16 cellular contexts compared by ENCODE assay signal in the genomic region with DNA sequence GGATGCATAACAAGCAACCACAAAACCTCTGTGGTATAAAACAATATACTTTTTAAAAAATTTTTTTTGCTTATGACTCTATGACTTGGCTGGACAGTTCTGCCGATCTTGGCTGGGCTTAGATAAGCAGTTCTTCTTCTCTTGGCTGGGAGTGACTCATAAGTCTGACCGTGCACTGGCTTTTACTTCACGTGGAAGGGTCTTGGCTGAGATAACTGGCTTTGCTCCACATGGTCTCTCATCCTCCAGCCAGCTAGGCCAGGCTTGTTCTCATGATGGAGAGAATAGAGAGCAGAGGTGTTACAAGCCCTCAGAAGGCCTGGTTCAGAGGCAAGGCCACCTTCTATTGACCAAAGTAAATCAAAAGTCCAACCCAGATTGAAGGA.
A peak's percentile ranks its signal among the peaks of the same experiment; 100 is the strongest.
DNase-seq lines count a peak whose midpoint lies in the region; TF ChIP-seq lines count a peak whose summit lies in the region.
"Had no signal": no experiment of that assay in that cellular context is flagged by ENCODE, and none has a peak within 500 bp of the region (broad histone marks: within the 10 kb centered on the region; RNA-seq: fewer than 3 reads in every experiment).

No MANE protein-coding gene starts in this region.

- no peak overlapping the region for H3K9ac ChIP-seq in Karpas-422 (ENCODE audit: low read length)

- peak overlapping the region; percentile 69 for H3K27ac Mint-ChIP-seq in chondrocyte (ENCODE audit: unreplicated experiment)
- H3K27ac Mint-ChIP-seq in CD8-positive, alpha-beta memory T cell, result no peak overlapping the region
- no peak overlapping the region for H3K27ac Mint-ChIP-seq in activated T-helper 2 cell treated with anti-CD3 and anti-CD28 coated beads, Interferon-gamma antibody, Interleukin-2, Interleukin-4, amounts not matched to agents 10 μg/mL and 5 μg/mL and 100 μg/mL, durations not matched to agents 14 hours and 24 hours and 36 hours
- H3K27ac Mint-ChIP-seq: activated CD8-positive, alpha-beta T cell treated with anti-CD3 and anti-CD28 coated beads for 36 hours; effector memory CD8-positive, alpha-beta T cell had no signal

- peaks cover 13% of the 10 kb centered on the region for H3K9me3 Mint-ChIP-seq in chondrocyte (ENCODE audit: low read depth)
- H3K9me3 Mint-ChIP-seq in CD8-positive, alpha-beta memory T cell, result no peaks in the 10 kb centered on the region
- H3K9me3 Mint-ChIP-seq in activated T-helper 2 cell treated with anti-CD3 and anti-CD28 coated beads, Interferon-gamma antibody, Interleukin-2, Interleukin-4, amounts not matched to agents 10 μg/mL and 5 μg/mL and 100 μg/mL, durations not matched to agents 14 hours and 24 hours and 36 hours, result no peaks in the 10 kb centered on the region
- H3K9me3 Mint-ChIP-seq: activated CD8-positive, alpha-beta T cell treated with anti-CD3 and anti-CD28 coated beads for 36 hours; effector memory CD8-positive, alpha-beta T cell had no signal

- TF ChIP-seq CTCF in AG10803 (conservative IDR thresholded peaks at IDR 0.05; ENCODE audit: low read length), result no peak
- TF ChIP-seq CTCF in chondrocyte (IDR thresholded peaks at IDR 0.05), result no peak
- TF ChIP-seq CTCF in GM20000 (IDR thresholded peaks at IDR 0.05; ENCODE audit: extremely low read depth, missing control alignments), result no peak

- no peaks in the 10 kb centered on the region for H3K79me2 ChIP-seq in Karpas-422 (ENCODE audit: low read length)

- 0 out of 2 replicates have a peak overlapping the region, but pooled peaks have one; percentile 46 for H2AFZ ChIP-seq in Karpas-422 (ENCODE audit: low read length)

- no peak overlapping the region for H3K4me3 Mint-ChIP-seq in chondrocyte (ENCODE audit: unreplicated experiment)
- H3K4me3 Mint-ChIP-seq in CD8-positive, alpha-beta memory T cell, result no peak overlapping the region
- no peak overlapping the region for H3K4me3 Mint-ChIP-seq in activated T-helper 2 cell treated with anti-CD3 and anti-CD28 coated beads, Interferon-gamma antibody, Interleukin-2, Interleukin-4, amounts not matched to agents 10 μg/mL and 5 μg/mL and 100 μg/mL, durations not matched to agents 14 hours and 24 hours and 36 hours (ENCODE audit: low read depth)
- H3K4me3 Mint-ChIP-seq: activated CD8-positive, alpha-beta T cell treated with anti-CD3 and anti-CD28 coated beads for 36 hours; effector memory CD8-positive, alpha-beta T cell had no signal

- no peaks in the 10 kb centered on the region for H3K27me3 ChIP-seq in Karpas-422 (ENCODE audit: low read length)
- no peaks in the 10 kb centered on the region for H3K27me3 ChIP-seq in CD8-positive, alpha-beta memory T cell (ENCODE audit: insufficient read depth, low read length, poor library complexity, severe bottlenecking)
- H3K27me3 ChIP-seq: body of pancreas had no signal

- CTCF ChIA-PET in CD8-positive, alpha-beta memory T cell (lab: Charles Lee), result no interaction called here

- peaks cover 15% of the 10 kb centered on the region for H3K4me1 ChIP-seq in Karpas-422 (ENCODE audit: low read length)
- no peaks in the 10 kb centered on the region for H3K4me1 ChIP-seq in CD8-positive, alpha-beta memory T cell (ENCODE audit: insufficient read depth, low read length)
- H3K4me1 ChIP-seq: body of pancreas had no signal

- H3K27ac ChIP-seq in Karpas-422 (ENCODE audit: low read length), result no peak overlapping the region
- no peak overlapping the region for H3K27ac ChIP-seq in CD8-positive, alpha-beta memory T cell (ENCODE audit: low read depth, low read length)
- H3K27ac ChIP-seq: body of pancreas, SK-N-MC, thoracic aorta had no signal

- no peaks in the 10 kb centered on the region for H3K36me3 ChIP-seq in Karpas-422 (ENCODE audit: insufficient read depth, low read length)
- no peaks in the 10 kb centered on the region for H3K36me3 ChIP-seq in CD8-positive, alpha-beta memory T cell (ENCODE audit: insufficient read depth, low read length)
- H3K36me3 ChIP-seq: thoracic aorta had no signal

- H3K4me3 ChIP-seq in AG10803 (ENCODE audit: low read length) (no peak overlapping the region), Karpas-422 (ENCODE audit: low read length) (no peak overlapping the region)
- no peak overlapping the region for H3K4me3 ChIP-seq in CD8-positive, alpha-beta memory T cell (ENCODE audit: low read length)
- H3K4me3 ChIP-seq: body of pancreas, SK-N-MC, thoracic aorta had no signal

- H3K4me1 Mint-ChIP-seq in chondrocyte (ENCODE audit: low read depth), result peaks cover 44% of the 10 kb centered on the region
- no peaks in the 10 kb centered on the region for H3K4me1 Mint-ChIP-seq in CD8-positive, alpha-beta memory T cell
- H3K4me1 Mint-ChIP-seq in activated T-helper 2 cell treated with anti-CD3 and anti-CD28 coated beads, Interferon-gamma antibody, Interleukin-2, Interleukin-4, amounts not matched to agents 10 μg/mL and 5 μg/mL and 100 μg/mL, durations not matched to agents 14 hours and 24 hours and 36 hours (ENCODE audit: low read depth), result peaks cover 6% of the 10 kb centered on the region

- intact Hi-C loops in activated T-helper 2 cell treated with anti-CD3 and anti-CD28 coated beads, Interferon-gamma antibody, Interleukin-2, Interleukin-4, amounts not matched to agents 10 μg/mL and 5 μg/mL and 100 μg/mL, durations not matched to agents 14 hours and 24 hours and 36 hours (cut with micrococcal nuclease), result no loop called here

- H3K9me3 ChIP-seq in Karpas-422 (ENCODE audit: low read length), result no peaks in the 10 kb centered on the region
- H3K9me3 ChIP-seq in CD8-positive, alpha-beta memory T cell (ENCODE audit: low read length), result no peaks in the 10 kb centered on the region
- H3K9me3 ChIP-seq: body of pancreas, thoracic aorta had no signal

- peaks cover 3% of the 10 kb centered on the region for H3K36me3 Mint-ChIP-seq in chondrocyte (ENCODE audit: low read depth)
- no peaks in the 10 kb centered on the region for H3K36me3 Mint-ChIP-seq in CD8-positive, alpha-beta memory T cell
- H3K36me3 Mint-ChIP-seq in activated T-helper 2 cell treated with anti-CD3 and anti-CD28 coated beads, Interferon-gamma antibody, Interleukin-2, Interleukin-4, amounts not matched to agents 10 μg/mL and 5 μg/mL and 100 μg/mL, durations not matched to agents 14 hours and 24 hours and 36 hours (ENCODE audit: low read depth), result no peaks in the 10 kb centered on the region

- no peaks in the 10 kb centered on the region for H3K9me2 ChIP-seq in Karpas-422 (replicated peaks; ENCODE audit: insufficient read depth, low read length)

- H4K20me1 ChIP-seq in Karpas-422 (ENCODE audit: insufficient read depth, low read depth, low read length), result no peaks in the 10 kb centered on the region

- POLR2A ChIA-PET in CD8-positive, alpha-beta memory T cell (lab: Charles Lee), result no interaction called here

- H3K4me2 ChIP-seq in Karpas-422 (ENCODE audit: low read depth, low read length, poor library complexity, severe bottlenecking), result no peak overlapping the region

- DNase-seq in AG10803 (ENCODE audit: low read depth), result peak; percentile 51
- DNase-seq in Karpas-422, result no peak
- DNase-seq in chondrocyte (ENCODE audit: low spot score), result no peak
- DNase-seq in islet precursor cell, result peak; percentile 66
- no peak for DNase-seq in CD8-positive, alpha-beta memory T cell
- no peak for DNase-seq in activated naive CD4-positive, alpha-beta T cell treated with anti-CD3 and anti-CD28 coated beads, Interleukin-2, amount 50 U/mL, for 16 hours
- DNase-seq in GM20000 (ENCODE audit: low spot score), result no peak
- DNase-seq in activated T-helper 2 cell treated with anti-CD3 and anti-CD28 coated beads, Interferon-gamma antibody, Interleukin-2, Interleukin-4, amounts not matched to agents 10 μg/mL and 5 μg/mL and 100 μg/mL, durations not matched to agents 14 hours and 24 hours and 36 hours (ENCODE audit: low spot score), result no peak
- DNase-seq: activated CD8-positive, alpha-beta T cell treated with anti-CD3 and anti-CD28 coated beads for 36 hours; C1 segment of cervical spinal cord; effector memory CD8-positive, alpha-beta T cell; head of caudate nucleus; NCI-H345 had no signal

- H3K27me3 Mint-ChIP-seq in chondrocyte (ENCODE audit: low read depth), result no peaks in the 10 kb centered on the region
- peaks cover 12 to 23% of the 10 kb centered on the region in 2 donors for H3K27me3 Mint-ChIP-seq in CD8-positive, alpha-beta memory T cell
- H3K27me3 Mint-ChIP-seq in activated T-helper 2 cell treated with anti-CD3 and anti-CD28 coated beads, Interferon-gamma antibody, Interleukin-2, Interleukin-4, amounts not matched to agents 10 μg/mL and 5 μg/mL and 100 μg/mL, durations not matched to agents 14 hours and 24 hours and 36 hours (ENCODE audit: low read depth), result peaks cover 10% of the 10 kb centered on the region

Comparison
In these comparisons a context has a peak if more than half of its experiments do, and no peak if none do; other contexts are left out.
1. DNase-seq: peak in AG10803 (single experiment) and islet precursor cell (single experiment); none in Karpas-422 (single experiment), chondrocyte (single experiment), CD8-positive, alpha-beta memory T cell (0 of 5), activated naive CD4-positive, alpha-beta T cell treated with anti-CD3 and anti-CD28 coated beads, Interleukin-2, amount 50 U/mL, for 16 hours (single experiment), GM20000 (single experiment) and activated T-helper 2 cell treated with anti-CD3 and anti-CD28 coated beads, Interferon-gamma antibody, Interleukin-2, Interleukin-4, amounts not matched to agents 10 μg/mL and 5 μg/mL and 100 μg/mL, durations not matched to agents 14 hours and 24 hours and 36 hours (single experiment).